Comparison of ENCODE assay signal across 19 cellular contexts in the genomic region with DNA sequence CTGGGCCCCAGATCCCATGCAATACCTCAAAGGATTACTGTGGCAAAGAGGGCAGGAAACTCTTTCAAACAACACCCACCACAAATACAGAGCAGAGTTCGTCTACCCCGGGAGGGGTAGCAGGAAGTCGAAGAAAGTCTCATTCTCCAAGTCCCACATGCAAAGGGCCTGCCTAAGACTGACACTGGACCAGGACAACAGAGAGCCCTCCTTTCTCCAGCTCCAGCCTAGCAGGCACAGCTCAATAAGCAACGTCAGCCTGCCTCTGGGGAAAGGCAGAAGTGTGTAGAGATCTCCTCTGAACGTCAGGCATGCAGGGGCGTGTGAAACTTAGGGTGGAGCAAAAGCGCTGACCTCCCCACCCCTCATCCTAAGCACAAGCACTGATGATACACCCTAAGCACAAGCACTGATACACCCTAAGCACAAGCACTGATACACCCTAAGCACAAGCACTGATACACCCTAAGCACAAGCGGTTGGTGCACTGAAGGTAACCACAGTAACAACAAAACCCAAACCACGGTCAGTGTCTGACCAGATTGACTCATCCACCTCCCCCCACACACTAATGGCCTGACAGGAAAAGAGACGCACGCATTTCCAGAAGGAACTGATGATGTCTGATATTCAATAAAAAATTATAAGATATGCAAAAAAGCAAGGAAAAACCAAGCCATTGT. TPM values are rescaled to one million over a fixed set of nuclear protein-coding genes. Genes with fewer than 3 reads are reported as not detected.
DNase-seq lines count a peak whose midpoint lies in the region; ATAC-seq, FAIRE-seq and TF ChIP-seq lines count a peak whose summit lies in the region.
"Had no signal": no experiment of that assay in that cellular context is flagged by ENCODE, and none has a peak within 500 bp of the region (broad histone marks: within the 10 kb centered on the region; RNA-seq: fewer than 3 reads in every experiment).

No MANE protein-coding gene starts in this region.

- peak; percentile 45; the same call in 1 of the 2 replicates for ATAC-seq in WTC11
- no peak for ATAC-seq in GM19395 (IDR thresholded peaks at IDR 0.05; ENCODE audit: unreplicated experiment)

- H3K36me3 ChIP-seq in BLaER1 treated with 17β-estradiol and CSF1 and Interleukin-3, amounts not matched to agents 10 nM and 100 nM = peaks cover 0 to 5% (median 0%) of the 10 kb centered on the region in 11 experiments; a peak in 2 of 22 replicates
- no peaks in the 10 kb centered on the region for H3K36me3 ChIP-seq in HUES6 (ENCODE audit: control insufficient read depth, insufficient read depth, low read length)
- no peaks in the 10 kb centered on the region for H3K36me3 ChIP-seq in mesendoderm (ENCODE audit: control insufficient read depth, insufficient read depth, low read length)
- H3K36me3 ChIP-seq in Karpas-422 (ENCODE audit: insufficient read depth, low read length) = no peaks in the 10 kb centered on the region
- H3K36me3 ChIP-seq: brain microvascular endothelial cell, uterus had no signal

- peaks cover 18% of the 10 kb centered on the region for H3K9me3 Mint-ChIP-seq in WTC11

- no peak overlapping the region for H3K23ac ChIP-seq in mesendoderm (ENCODE audit: low read length)

- no peaks in the 10 kb centered on the region for H4K20me1 ChIP-seq in BLaER1 treated with 17β-estradiol and CSF1 and Interleukin-3, amounts not matched to agents 10 nM and 100 nM
- H4K20me1 ChIP-seq in Karpas-422 (ENCODE audit: insufficient read depth, low read depth, low read length) = no peaks in the 10 kb centered on the region

- no peak for TF ChIP-seq CTCF in WTC11 (IDR thresholded peaks at IDR 0.05)

- H3K4me2 ChIP-seq in BLaER1 treated with 17β-estradiol and CSF1 and Interleukin-3, amounts not matched to agents 10 nM and 100 nM = peak overlapping the region; percentile 59 to 89 (median 68)
- H3K4me2 ChIP-seq in mesendoderm (ENCODE audit: low read length) (no peak overlapping the region), Karpas-422 (ENCODE audit: low read depth, low read length, poor library complexity, severe bottlenecking) (no peak overlapping the region)

- H3K27ac ChIP-seq in BLaER1 treated with 17β-estradiol and CSF1 and Interleukin-3, amounts not matched to agents 10 nM and 100 nM = peak overlapping the region in 10 of 11 experiments; percentile 29 to 70 (median 64); a peak in 16 of 22 replicates
- no peak overlapping the region for H3K27ac ChIP-seq in HUES6 (ENCODE audit: low read depth, low read length)
- no peak overlapping the region for H3K27ac ChIP-seq in mesendoderm (ENCODE audit: low read depth, low read length)
- no peak overlapping the region for H3K27ac ChIP-seq in Karpas-422 (ENCODE audit: low read length)
- H3K27ac ChIP-seq: brain microvascular endothelial cell, uterus had no signal

- DNase-seq in WTC11 (ENCODE audit: low spot score) (no peak), mesendoderm (no peak), Karpas-422 (no peak), urothelium cell line (ENCODE audit: low spot score) (no peak), DMS114 treated with DMSO at 0.1 percent for 48 hours (lab: John Stamatoyannopoulos, UW; ENCODE audit: unreplicated experiment) (no peak)
- DNase-seq: brain microvascular endothelial cell; effector CD8-positive, alpha-beta T cell; NCI-H1436; NCI-H510A treated with DMSO at 0.1 percent for 48 hours; Right ventricle myocardium superior; stimulated activated CD4-positive, alpha-beta T cell treated with anti-CD3 and anti-CD28 coated beads, Interleukin-1b, Interleukin-23, amount 100 ng/mL, for 48 hours; uterus had no signal

- H3K36me3 Mint-ChIP-seq in WTC11 = peaks cover 20% of the 10 kb centered on the region

- no peaks in the 10 kb centered on the region for H3K79me2 ChIP-seq in mesendoderm (ENCODE audit: control insufficient read depth, insufficient read depth, low read length)
- H3K79me2 ChIP-seq in Karpas-422 (ENCODE audit: low read length) = no peaks in the 10 kb centered on the region

- peak overlapping the region; percentile 70 for H3K56ac ChIP-seq in mesendoderm (ENCODE audit: low read length)

- H2AFZ ChIP-seq in Karpas-422 (ENCODE audit: low read length) = no peak overlapping the region

- no peaks in the 10 kb centered on the region for H3K79me1 ChIP-seq in mesendoderm (ENCODE audit: low read length)

- no peak overlapping the region for H4K8ac ChIP-seq in mesendoderm (ENCODE audit: low read depth, low read length)

- no peaks in the 10 kb centered on the region for H3K9me2 ChIP-seq in Karpas-422 (replicated peaks; ENCODE audit: insufficient read depth, low read length)

- no peak overlapping the region for H2BK120ac ChIP-seq in mesendoderm (ENCODE audit: low read depth, low read length)

- no peaks in the 10 kb centered on the region for H3K27me3 ChIP-seq in BLaER1 treated with 17β-estradiol and CSF1 and Interleukin-3, amounts not matched to agents 10 nM and 100 nM
- no peaks in the 10 kb centered on the region for H3K27me3 ChIP-seq in HUES6 (ENCODE audit: control insufficient read depth, insufficient read depth, low read length)
- no peaks in the 10 kb centered on the region for H3K27me3 ChIP-seq in mesendoderm (ENCODE audit: insufficient read depth, low read length, poor library complexity)
- H3K27me3 ChIP-seq in Karpas-422 (ENCODE audit: low read length) = no peaks in the 10 kb centered on the region
- H3K27me3 ChIP-seq: brain microvascular endothelial cell had no signal

- POLR2A ChIA-PET in WTC11 (lab: Charles Lee) = no interaction called here

- peaks cover 39% of the 10 kb centered on the region for H3K4me1 Mint-ChIP-seq in WTC11

- FAIRE-seq in urothelium cell line (lab: Jason Lieb, UNC) = no peak
- FAIRE-seq: frontal cortex, HTR-8/SVneo, keratinocyte had no signal

- H3K18ac ChIP-seq in mesendoderm (ENCODE audit: low read length) = no peak overlapping the region

- H3K4ac ChIP-seq in mesendoderm (ENCODE audit: low read depth, low read length) = no peak overlapping the region

- no peak overlapping the region for H3K4me3 Mint-ChIP-seq in WTC11

- H2BK15ac ChIP-seq in mesendoderm (replicated peaks; ENCODE audit: low read depth) = no peak overlapping the region

- peak overlapping the region; percentile 69 for H3K27ac Mint-ChIP-seq in WTC11

- H3K4me3 ChIP-seq in BLaER1 treated with 17β-estradiol and CSF1 and Interleukin-3, amounts not matched to agents 10 nM and 100 nM = 0 out of 20 replicates have a peak overlapping the region, but pooled peaks of 1 of the 10 experiments have one; percentile 6
- H3K4me3 ChIP-seq in HUES6 (ENCODE audit: low read depth, low read length) (no peak overlapping the region), mesendoderm (ENCODE audit: low read length) (no peak overlapping the region), Karpas-422 (ENCODE audit: low read length) (no peak overlapping the region)
- H3K4me3 ChIP-seq: uterus had no signal

- H3K9ac ChIP-seq in BLaER1 treated with 17β-estradiol and CSF1 and Interleukin-3, amounts not matched to agents 10 nM and 100 nM = peak overlapping the region in 5 of 11 experiments; percentile 1 to 35 (median 23); a peak in 5 of 22 replicates
- H3K9ac ChIP-seq in HUES6 (ENCODE audit: low read length) = peak overlapping the region; percentile 17
- no peak overlapping the region for H3K9ac ChIP-seq in mesendoderm (ENCODE audit: low read length)
- H3K9ac ChIP-seq in Karpas-422 (ENCODE audit: low read length) = no peak overlapping the region

- no peak overlapping the region for H4K5ac ChIP-seq in mesendoderm (ENCODE audit: low read length)

- H3K4me1 ChIP-seq in BLaER1 treated with 17β-estradiol and CSF1 and Interleukin-3, amounts not matched to agents 10 nM and 100 nM = peaks cover 29 to 39% (median 37%) of the 10 kb centered on the region in 10 experiments
- peaks cover 16% of the 10 kb centered on the region for H3K4me1 ChIP-seq in HUES6 (ENCODE audit: control insufficient read depth, insufficient read depth, low read length)
- peaks cover 2% of the 10 kb centered on the region for H3K4me1 ChIP-seq in mesendoderm (ENCODE audit: control insufficient read depth, low read depth, low read length)
- H3K4me1 ChIP-seq in Karpas-422 (ENCODE audit: low read length) = no peaks in the 10 kb centered on the region
- H3K4me1 ChIP-seq: uterus had no signal

- no CpG with 5 or more reads among the region's 11 CpGs for WGBS in mesendoderm (ENCODE audit: extremely low coverage, insufficient coverage, low lambda C conversion rate)

- CTCF ChIA-PET in WTC11 (lab: Charles Lee) = no interaction called here

- peak overlapping the region; percentile 82 for H2AK5ac ChIP-seq in mesendoderm (ENCODE audit: low read length)

- no peak overlapping the region for H2BK5ac ChIP-seq in mesendoderm (ENCODE audit: low read length)

- peaks cover 4% of the 10 kb centered on the region; the same call in 1 of the 2 replicates for H3K27me3 Mint-ChIP-seq in WTC11 (ENCODE audit: low read depth)

- peaks cover 36 to 67% (median 46%) of the 10 kb centered on the region in 11 experiments for H3K9me3 ChIP-seq in BLaER1 treated with 17β-estradiol and CSF1 and Interleukin-3, amounts not matched to agents 10 nM and 100 nM (replicated peaks in 1 of 11)
- peaks cover 14% of the 10 kb centered on the region; the same call in 1 of the 2 replicates for H3K9me3 ChIP-seq in HUES6 (ENCODE audit: control insufficient read depth, insufficient read depth, low read depth, low read length)
- peaks cover 8% of the 10 kb centered on the region; the same call in 1 of the 2 replicates for H3K9me3 ChIP-seq in Karpas-422 (ENCODE audit: low read length)
- H3K9me3 ChIP-seq: uterus had no signal

TF ChIP-seq in WTC11, 78 proteins besides CTCF, POLR2A, EP300 and RAD21 (continues in another document):
- no peak for TF ChIP-seq ELF4 (CRISPR knock-in tag; IDR thresholded peaks at IDR 0.05; ENCODE audit: low read depth)

RNA-seq across cellular contexts. Expression of gene KRTAP12-3, which starts 1.3 kb away (rescaled TPM):
- not detected in 3 replicates for total RNA-seq in WTC11 (2021)
- polyA plus RNA-seq in mesendoderm (2013, experiment 1 of 2) = not detected
- not detected for polyA plus RNA-seq in mesendoderm (2013, experiment 2 of 2)
- not detected in 2 replicates for total RNA-seq in Karpas-422 (2014; rRNA removed; shearing (Covaris generic); ENCODE audit: low replicate concordance)
- total RNA-seq: frontal cortex, mucosa of gallbladder, Right ventricle myocardium superior, uterus had no signal
- polyA plus RNA-seq: keratinocyte had no signal

RNA-seq across cellular contexts. Expression of gene KRTAP12-4, which starts 4.6 kb away (rescaled TPM):
- 0.50 TPM in 1 of 3 replicates, not detected in the others for total RNA-seq in WTC11 (2021)
- not detected for polyA plus RNA-seq in mesendoderm (2013, experiment 1 of 2)
- polyA plus RNA-seq in mesendoderm (2013, experiment 2 of 2) = not detected
- not detected in 2 replicates for total RNA-seq in Karpas-422 (2014; rRNA removed; shearing (Covaris generic); ENCODE audit: low replicate concordance)
- total RNA-seq: frontal cortex, mucosa of gallbladder, Right ventricle myocardium superior, uterus had no signal
- polyA plus RNA-seq: keratinocyte had no signal

RNA-seq across cellular contexts. Expression of gene KRTAP12-2, which starts 7.7 kb away (rescaled TPM):
- total RNA-seq in WTC11 (2021) = 0.25 TPM in 1 of 3 replicates, not detected in the others
- not detected for polyA plus RNA-seq in mesendoderm (2013, experiment 1 of 2)
- not detected for polyA plus RNA-seq in mesendoderm (2013, experiment 2 of 2)
- not detected in 2 replicates for total RNA-seq in Karpas-422 (2014; rRNA removed; shearing (Covaris generic); ENCODE audit: low replicate concordance)
- total RNA-seq: frontal cortex, mucosa of gallbladder, Right ventricle myocardium superior, uterus had no signal
- polyA plus RNA-seq: keratinocyte had no signal

RNA-seq across cellular contexts. Expression of gene KRTAP10-11, which starts 12.8 kb away (rescaled TPM):
- total RNA-seq in WTC11 (2021) = not detected in 3 replicates
- polyA plus RNA-seq in mesendoderm (2013, experiment 1 of 2) = not detected
- polyA plus RNA-seq in mesendoderm (2013, experiment 2 of 2) = not detected
- not detected in 2 replicates for total RNA-seq in Karpas-422 (2014; rRNA removed; shearing (Covaris generic); ENCODE audit: low replicate concordance)
- total RNA-seq: frontal cortex, mucosa of gallbladder, Right ventricle myocardium superior, uterus had no signal
- polyA plus RNA-seq: keratinocyte had no signal

RNA-seq across cellular contexts. Expression of gene KRTAP10-10, which starts 21.9 kb away (rescaled TPM):
- not detected in 3 replicates for total RNA-seq in WTC11 (2021)
- polyA plus RNA-seq in mesendoderm (2013, experiment 1 of 2) = not detected
- not detected for polyA plus RNA-seq in mesendoderm (2013, experiment 2 of 2)
- not detected in 2 replicates for total RNA-seq in Karpas-422 (2014; rRNA removed; shearing (Covaris generic); ENCODE audit: low replicate concordance)
- total RNA-seq: frontal cortex, mucosa of gallbladder, Right ventricle myocardium superior, uterus had no signal
- polyA plus RNA-seq: keratinocyte had no signal

Comparison
In these comparisons a context has a peak if more than half of its experiments do, and no peak if none do; other contexts are left out.
1. H3K27ac ChIP-seq: peak in BLaER1 treated with 17β-estradiol and CSF1 and Interleukin-3, amounts not matched to agents 10 nM and 100 nM (10 of 11); none in HUES6 (single experiment), mesendoderm (single experiment) and Karpas-422 (single experiment).
2. H3K4me2 ChIP-seq: peak in BLaER1 treated with 17β-estradiol and CSF1 and Interleukin-3, amounts not matched to agents 10 nM and 100 nM (11 of 11); none in mesendoderm (single experiment) and Karpas-422 (single experiment).